ENCODE assay signal across 22 cellular contexts in the genomic region with DNA sequence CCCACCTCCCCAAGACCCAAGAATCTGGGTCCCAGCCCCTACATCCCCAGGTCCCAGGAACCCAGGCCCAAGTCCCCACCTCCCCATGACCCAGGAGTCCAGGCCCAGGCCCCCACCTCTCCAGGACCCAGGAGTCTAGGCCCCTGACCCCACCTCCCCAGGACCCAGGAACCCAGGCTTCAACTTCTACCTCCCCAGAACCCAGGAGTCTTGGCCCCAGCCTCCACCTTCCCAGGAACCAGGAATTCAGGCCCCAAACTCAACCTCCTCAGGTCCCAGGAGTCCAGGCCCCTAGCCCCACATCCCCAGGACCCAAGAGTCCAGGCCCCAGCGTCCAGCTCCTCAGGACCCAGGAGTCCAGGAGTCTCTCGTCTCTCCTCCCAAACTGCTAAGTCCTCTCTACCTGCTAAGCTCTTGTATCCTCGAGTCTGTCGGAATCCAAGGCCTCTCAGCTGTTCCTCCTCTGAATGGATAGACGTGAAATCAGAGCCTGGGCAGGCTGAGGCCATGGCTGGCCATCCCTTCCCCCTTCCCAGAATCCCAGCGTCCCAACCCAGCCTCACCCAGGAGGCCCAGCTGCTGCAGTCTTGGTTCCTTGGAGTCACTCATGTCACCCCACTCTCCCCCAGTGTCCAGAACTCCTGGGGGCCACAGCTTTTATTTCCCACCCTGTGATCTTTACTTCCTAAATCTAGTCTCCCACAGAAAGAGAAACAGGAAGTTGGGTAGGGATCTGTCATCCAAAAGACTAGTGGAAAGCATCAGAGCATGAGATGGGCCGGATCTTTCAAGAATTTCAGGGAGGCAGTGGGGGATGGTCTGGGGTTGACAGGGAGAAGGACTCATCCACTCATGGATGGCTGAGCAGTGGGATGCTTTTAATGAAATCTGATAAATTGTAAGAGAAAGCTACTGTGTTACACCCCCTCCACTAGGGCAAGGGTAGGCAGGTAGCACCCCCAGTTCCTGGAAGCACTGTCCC. TPM values are rescaled to one million over a fixed set of nuclear protein-coding genes. Genes with fewer than 3 reads are reported as not detected.
DNase-seq lines count a peak whose midpoint lies in the region; ATAC-seq, FAIRE-seq and TF ChIP-seq lines count a peak whose summit lies in the region.
"Had no signal": no experiment of that assay in that cellular context is flagged by ENCODE, and none has a peak within 500 bp of the region (broad histone marks: within the 10 kb centered on the region; RNA-seq: fewer than 3 reads in every experiment).

Gene CD209 (minus strand): TSS at position 632 of the 982 bp plus-strand sequence. CDS start 23 bp downstream, at position 609.

- peaks cover 0 to 27% (median 0%) of the 10 kb centered on the region in 11 experiments; a peak in 4 of 22 replicates for H3K36me3 ChIP-seq in BLaER1 treated with 17β-estradiol and CSF1 and Interleukin-3, amounts not matched to agents 10 nM and 100 nM
- H3K36me3 ChIP-seq in gastroesophageal sphincter (no peaks in the 10 kb centered on the region), neural progenitor cell (no peaks in the 10 kb centered on the region)
- H3K36me3 ChIP-seq: cardiac muscle cell had no signal

- WGBS in gastroesophageal sphincter (ENCODE audit: low coverage in 1 of 2), 2 donors, result 30 to 59% methylated on average over 1 to 3 of the region's 7 CpGs

- peak within 1 kb of the TSS in 9 of 11 experiments; percentile 31 to 99 (median 73); a peak in 18 of 22 replicates for H3K4me2 ChIP-seq in BLaER1 treated with 17β-estradiol and CSF1 and Interleukin-3, amounts not matched to agents 10 nM and 100 nM
- H3K4me2 ChIP-seq in neural progenitor cell, result no peak within 1 kb of the TSS

- peak within 1 kb of the TSS; percentile 52 for H3K4me3 Mint-ChIP-seq in neural progenitor cell
- H3K4me3 Mint-ChIP-seq: activated CD4-positive, alpha-beta T cell treated with anti-CD3 and anti-CD28 coated beads, Interleukin-2, amount 10 ng/mL, durations not matched to agents 7 days and 5 days; activated naive CD8-positive, alpha-beta T cell treated with anti-CD3 and anti-CD28 coated beads, Interleukin-2, amount 10 ng/mL, durations not matched to agents 7 days and 5 days; natural killer cell treated with Interleukin-12 subunit alpha and Interleukin-12 subunit beta and Interleukin-15 and Interleukin-18, amount 100 ng/mL, for 72 hours had no signal

- peak within 1 kb of the TSS in 4 of 10 experiments; percentile 0 to 58 (median 48); a peak in 7 of 20 replicates for H3K4me3 ChIP-seq in BLaER1 treated with 17β-estradiol and CSF1 and Interleukin-3, amounts not matched to agents 10 nM and 100 nM
- H3K4me3 ChIP-seq in gastroesophageal sphincter, result peak within 1 kb of the TSS in 1 of 2 donors; percentile 18
- no peak within 1 kb of the TSS for H3K4me3 ChIP-seq in neural progenitor cell
- H3K4me3 ChIP-seq: cardiac muscle cell had no signal

- TF ChIP-seq POLR2A in gastroesophageal sphincter (IDR thresholded peaks at IDR 0.05) (no peak), erythroblast (IDR thresholded peaks at IDR 0.05; ENCODE audit: low read length) (no peak)

- H3K4me1 ChIP-seq in BLaER1 treated with 17β-estradiol and CSF1 and Interleukin-3, amounts not matched to agents 10 nM and 100 nM, result peaks cover 41 to 97% (median 54%) of the 10 kb centered on the region in 10 experiments
- H3K4me1 ChIP-seq in gastroesophageal sphincter, result no peaks in the 10 kb centered on the region
- no peaks in the 10 kb centered on the region for H3K4me1 ChIP-seq in neural progenitor cell

- peak within 1 kb of the TSS in 8 of 11 experiments; percentile 4 to 81 (median 63); a peak in 14 of 22 replicates for H3K27ac ChIP-seq in BLaER1 treated with 17β-estradiol and CSF1 and Interleukin-3, amounts not matched to agents 10 nM and 100 nM
- no peak within 1 kb of the TSS for H3K27ac ChIP-seq in gastroesophageal sphincter
- H3K27ac ChIP-seq in neural progenitor cell, result no peak within 1 kb of the TSS
- H3K27ac ChIP-seq: cardiac muscle cell had no signal

- peaks cover 22% of the 10 kb centered on the region for H3K27me3 Mint-ChIP-seq in neural progenitor cell (ENCODE audit: insufficient read depth, low read depth)

- ATAC-seq in gastroesophageal sphincter, result peak; percentile 7
- ATAC-seq: HCT116; natural killer cell treated with Interleukin-12 subunit alpha and Interleukin-12 subunit beta and Interleukin-15 and Interleukin-18, amount 100 ng/mL, for 72 hours; SK-N-SH treated with all-trans-retinoic acid at 6 μM for 48 hours had no signal

- no peaks in the 10 kb centered on the region for H3K4me1 Mint-ChIP-seq in neural progenitor cell
- H3K4me1 Mint-ChIP-seq: activated naive CD8-positive, alpha-beta T cell treated with anti-CD3 and anti-CD28 coated beads, Interleukin-2, amount 10 ng/mL, durations not matched to agents 7 days and 5 days had no signal

- H3K27ac Mint-ChIP-seq in neural progenitor cell, result no peak within 1 kb of the TSS
- H3K27ac Mint-ChIP-seq: activated CD4-positive, alpha-beta T cell treated with anti-CD3 and anti-CD28 coated beads, Interleukin-2, amount 10 ng/mL, durations not matched to agents 7 days and 5 days; activated naive CD8-positive, alpha-beta T cell treated with anti-CD3 and anti-CD28 coated beads, Interleukin-2, amount 10 ng/mL, durations not matched to agents 7 days and 5 days had no signal

- H3K9me3 ChIP-seq in BLaER1 treated with 17β-estradiol and CSF1 and Interleukin-3, amounts not matched to agents 10 nM and 100 nM (replicated peaks in 1 of 11), result peaks cover 0 to 32% (median 12%) of the 10 kb centered on the region in 11 experiments; a peak in 16 of 22 replicates
- H3K9me3 ChIP-seq in gastroesophageal sphincter, result no peaks in the 10 kb centered on the region
- H3K9me3 ChIP-seq in neural progenitor cell (ENCODE audit: low read depth), result no peaks in the 10 kb centered on the region

- TF ChIP-seq EP300 in gastroesophageal sphincter (IDR thresholded peaks at IDR 0.05), result no peak

- peak; percentile 7 for DNase-seq in Kasumi-1 (lab: John Stamatoyannopoulos, UW)
- DNase-seq in neural progenitor cell (ENCODE audit: low spot score), result no peak
- DNase-seq in AG08396 (ENCODE audit: low spot score), result no peak
- DNase-seq in globus pallidus (ENCODE audit: low spot score), result no peak
- no peak for DNase-seq in erythroblast (lab: John Stamatoyannopoulos, UW)
- no peak for DNase-seq in HTR-8/SVneo (ENCODE audit: insufficient read length, low spot score)
- DNase-seq: activated CD4-positive, alpha-beta T cell treated with anti-CD3 and anti-CD28 coated beads, Interleukin-2, amount 10 ng/mL, durations not matched to agents 7 days and 5 days; activated naive CD8-positive, alpha-beta T cell treated with anti-CD3 and anti-CD28 coated beads, Interleukin-2, amount 10 ng/mL, durations not matched to agents 7 days and 5 days; activated T-cell treated with anti-CD3 and anti-CD28 coated beads for 4 hours; effector CD4-positive, alpha-beta T cell; NCI-H2081 treated with DMSO at 0.1 percent for 48 hours; NCI-H524; retina had no signal

- peaks cover 0 to 3% (median 0%) of the 10 kb centered on the region in 11 experiments; a peak in 3 of 22 replicates for H3K27me3 ChIP-seq in BLaER1 treated with 17β-estradiol and CSF1 and Interleukin-3, amounts not matched to agents 10 nM and 100 nM
- peaks cover 68% of the 10 kb centered on the region for H3K27me3 ChIP-seq in gastroesophageal sphincter
- H3K27me3 ChIP-seq in neural progenitor cell, result peaks cover 7% of the 10 kb centered on the region
- H3K27me3 ChIP-seq: cardiac muscle cell had no signal

- peaks cover 7% of the 10 kb centered on the region for H3K9me3 Mint-ChIP-seq in neural progenitor cell

- no peak for FAIRE-seq in HTR-8/SVneo (lab: Jason Lieb, UNC)

- no peaks in the 10 kb centered on the region for H3F3A ChIP-seq in neural progenitor cell (ENCODE audit: low read depth)

- peak within 1 kb of the TSS in 5 of 11 experiments; percentile 14 to 89 (median 41); a peak in 7 of 22 replicates for H3K9ac ChIP-seq in BLaER1 treated with 17β-estradiol and CSF1 and Interleukin-3, amounts not matched to agents 10 nM and 100 nM
- no peak within 1 kb of the TSS for H3K9ac ChIP-seq in neural progenitor cell

- TF ChIP-seq CTCF in gastroesophageal sphincter (IDR thresholded peaks at IDR 0.05) (no peak), neural progenitor cell (IDR thresholded peaks at IDR 0.05) (no peak)

- H2AFZ ChIP-seq in neural progenitor cell (replicated peaks), result no peak within 1 kb of the TSS

- no peaks in the 10 kb centered on the region; a peak in 1 of 22 replicates for H4K20me1 ChIP-seq in BLaER1 treated with 17β-estradiol and CSF1 and Interleukin-3, amounts not matched to agents 10 nM and 100 nM
- H4K20me1 ChIP-seq in neural progenitor cell (ENCODE audit: low read depth), result no peaks in the 10 kb centered on the region

- H3K79me2 ChIP-seq in neural progenitor cell (ENCODE audit: low read depth), result no peaks in the 10 kb centered on the region

- no peaks in the 10 kb centered on the region for H3K36me3 Mint-ChIP-seq in neural progenitor cell

RNA-seq across cellular contexts. Expression of gene CD209, which starts in this region (rescaled TPM):
- 10 to 100 TPM in 2 of 4 donors, 1 to 10 TPM in 1, under 1 TPM in 1; 0.78 to 11.4 (median 8.0) TPM for total RNA-seq in gastroesophageal sphincter
- total RNA-seq in neural progenitor cell (ENCODE audit: low replicate concordance), result not detected in 2 replicates
- total RNA-seq: activated CD4-positive, alpha-beta T cell treated with anti-CD3 and anti-CD28 coated beads, Interleukin-2, amount 10 ng/mL, durations not matched to agents 7 days and 5 days; cardiac muscle cell; fibroblast of lung; HT-29; MCF 10A; natural killer cell treated with Interleukin-12 subunit alpha and Interleukin-12 subunit beta and Interleukin-15 and Interleukin-18, amount 100 ng/mL, for 72 hours had no signal

Comparison
In these comparisons a context has a peak if more than half of its experiments do, and no peak if none do; other contexts are left out.
1. H3K27ac ChIP-seq: peak in BLaER1 treated with 17β-estradiol and CSF1 and Interleukin-3, amounts not matched to agents 10 nM and 100 nM (8 of 11); none in gastroesophageal sphincter (0 of 4) and neural progenitor cell (single experiment).
2. DNase-seq: peak in Kasumi-1 (2 of 2); none in neural progenitor cell (single experiment), AG08396 (single experiment), globus pallidus (single experiment), erythroblast (0 of 2) and HTR-8/SVneo (single experiment).